ENCODE assay signal across 15 cellular contexts in the genomic region with DNA sequence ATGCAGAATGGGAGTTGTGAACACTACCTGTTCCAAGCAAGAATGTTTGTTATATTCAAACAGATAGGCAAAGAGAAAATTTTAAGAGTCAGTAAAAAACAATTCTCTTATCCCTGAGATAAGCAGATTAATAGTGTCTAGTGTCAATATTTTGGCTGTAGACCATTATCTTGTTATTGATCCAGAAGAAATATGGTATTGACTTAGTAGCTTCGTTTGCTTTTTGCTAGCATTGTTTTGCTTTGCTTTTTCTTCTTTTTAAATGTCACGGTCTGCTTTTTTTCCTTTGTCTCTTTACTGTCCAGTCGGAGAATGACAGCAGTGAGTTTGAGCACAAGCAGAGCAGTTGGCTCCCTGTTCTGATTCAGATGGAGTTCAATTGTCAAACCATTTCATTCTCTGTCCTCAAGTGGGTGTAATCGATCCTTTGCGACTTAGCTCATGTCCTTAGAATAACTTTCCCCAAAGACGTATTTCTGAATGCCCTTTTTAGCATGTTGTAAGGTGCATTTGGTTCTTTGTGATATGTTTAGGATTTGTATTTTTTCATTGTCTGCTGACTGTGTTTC. TPM values are rescaled to one million over a fixed set of nuclear protein-coding genes. Genes with fewer than 3 reads are reported as not detected.
DNase-seq lines count a peak whose midpoint lies in the region; ATAC-seq and TF ChIP-seq lines count a peak whose summit lies in the region.
"Had no signal": no experiment of that assay in that cellular context is flagged by ENCODE, and none has a peak within 500 bp of the region (broad histone marks: within the 10 kb centered on the region; RNA-seq: fewer than 3 reads in every experiment).

No MANE protein-coding gene starts in this region.

- TF ChIP-seq CTCF in WTC11 (IDR thresholded peaks at IDR 0.05), result no peak

- H3K27me3 Mint-ChIP-seq in WTC11 (ENCODE audit: low read depth), result no peaks in the 10 kb centered on the region

- H3K4me1 Mint-ChIP-seq in WTC11, result peaks cover 6% of the 10 kb centered on the region

- DNase-seq in left ventricle myocardium superior (no peak), left cardiac atrium (no peak), WTC11 (ENCODE audit: low spot score) (no peak), myocyte (ENCODE audit: low read depth) (peak; percentile 13)
- DNase-seq in activated CD4-positive, alpha-beta T cell treated with anti-CD3 and anti-CD28 coated beads for 1 hour, result no peak
- DNase-seq in activated CD8-positive, alpha-beta memory T cell treated with anti-CD3 and anti-CD28 coated beads for 24 hours, result no peak
- DNase-seq: GDM1, GM23248, KG1, NCI-H1436 treated with DMSO at 0.1 percent for 48 hours, NCI-H2107, NCI-H69, SHP77 treated with DMSO at 0.1 percent for 48 hours had no signal

- no peaks in the 10 kb centered on the region for H3K9me3 Mint-ChIP-seq in WTC11

- CTCF ChIA-PET in WTC11 (lab: Charles Lee), result interaction anchor here (0.6 to 1.5 kb wide), 3 partner anchors 73 to 696 kb away, joined by 3 to 4 read pairs (median 3); no protein-coding TSS in a partner anchor

- H3K36me3 Mint-ChIP-seq in WTC11, result peaks cover 18% of the 10 kb centered on the region

- POLR2A ChIA-PET in WTC11 (lab: Charles Lee), result no interaction called here

- intact Hi-C loops in left ventricle myocardium superior (cut with micrococcal nuclease) (no loop called here), left cardiac atrium (cut with DNase I) (no loop called here)

- peak overlapping the region; percentile 59 for H3K27ac Mint-ChIP-seq in WTC11

- H3K4me3 Mint-ChIP-seq in WTC11, result no peak overlapping the region

- ATAC-seq in left ventricle myocardium superior, result peak; percentile 56
- no peak for ATAC-seq in left cardiac atrium
- ATAC-seq in WTC11, result no peak
- no peak for ATAC-seq in GM21723 (IDR thresholded peaks at IDR 0.05; ENCODE audit: unreplicated experiment)
- ATAC-seq: GM12878 had no signal

TF ChIP-seq in WTC11, 78 proteins besides CTCF, POLR2A, EP300 and RAD21:
- TF ChIP-seq, protein P1, sequence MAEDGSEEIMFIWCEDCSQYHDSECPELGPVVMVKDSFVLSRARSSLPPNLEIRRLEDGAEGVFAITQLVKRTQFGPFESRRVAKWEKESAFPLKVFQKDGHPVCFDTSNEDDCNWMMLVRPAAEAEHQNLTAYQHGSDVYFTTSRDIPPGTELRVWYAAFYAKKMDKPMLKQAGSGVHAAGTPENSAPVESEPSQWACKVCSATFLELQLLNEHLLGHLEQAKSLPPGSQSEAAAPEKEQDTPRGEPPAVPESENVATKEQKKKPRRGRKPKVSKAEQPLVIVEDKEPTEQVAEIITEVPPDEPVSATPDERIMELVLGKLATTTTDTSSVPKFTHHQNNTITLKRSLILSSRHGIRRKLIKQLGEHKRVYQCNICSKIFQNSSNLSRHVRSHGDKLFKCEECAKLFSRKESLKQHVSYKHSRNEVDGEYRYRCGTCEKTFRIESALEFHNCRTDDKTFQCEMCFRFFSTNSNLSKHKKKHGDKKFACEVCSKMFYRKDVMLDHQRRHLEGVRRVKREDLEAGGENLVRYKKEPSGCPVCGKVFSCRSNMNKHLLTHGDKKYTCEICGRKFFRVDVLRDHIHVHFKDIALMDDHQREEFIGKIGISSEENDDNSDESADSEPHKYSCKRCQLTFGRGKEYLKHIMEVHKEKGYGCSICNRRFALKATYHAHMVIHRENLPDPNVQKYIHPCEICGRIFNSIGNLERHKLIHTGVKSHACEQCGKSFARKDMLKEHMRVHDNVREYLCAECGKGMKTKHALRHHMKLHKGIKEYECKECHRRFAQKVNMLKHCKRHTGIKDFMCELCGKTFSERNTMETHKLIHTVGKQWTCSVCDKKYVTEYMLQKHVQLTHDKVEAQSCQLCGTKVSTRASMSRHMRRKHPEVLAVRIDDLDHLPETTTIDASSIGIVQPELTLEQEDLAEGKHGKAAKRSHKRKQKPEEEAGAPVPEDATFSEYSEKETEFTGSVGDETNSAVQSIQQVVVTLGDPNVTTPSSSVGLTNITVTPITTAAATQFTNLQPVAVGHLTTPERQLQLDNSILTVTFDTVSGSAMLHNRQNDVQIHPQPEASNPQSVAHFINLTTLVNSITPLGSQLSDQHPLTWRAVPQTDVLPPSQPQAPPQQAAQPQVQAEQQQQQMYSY (CRISPR knock-in tag; IDR thresholded peaks at IDR 0.05), result no peak
- TF ChIP-seq, protein P2, sequence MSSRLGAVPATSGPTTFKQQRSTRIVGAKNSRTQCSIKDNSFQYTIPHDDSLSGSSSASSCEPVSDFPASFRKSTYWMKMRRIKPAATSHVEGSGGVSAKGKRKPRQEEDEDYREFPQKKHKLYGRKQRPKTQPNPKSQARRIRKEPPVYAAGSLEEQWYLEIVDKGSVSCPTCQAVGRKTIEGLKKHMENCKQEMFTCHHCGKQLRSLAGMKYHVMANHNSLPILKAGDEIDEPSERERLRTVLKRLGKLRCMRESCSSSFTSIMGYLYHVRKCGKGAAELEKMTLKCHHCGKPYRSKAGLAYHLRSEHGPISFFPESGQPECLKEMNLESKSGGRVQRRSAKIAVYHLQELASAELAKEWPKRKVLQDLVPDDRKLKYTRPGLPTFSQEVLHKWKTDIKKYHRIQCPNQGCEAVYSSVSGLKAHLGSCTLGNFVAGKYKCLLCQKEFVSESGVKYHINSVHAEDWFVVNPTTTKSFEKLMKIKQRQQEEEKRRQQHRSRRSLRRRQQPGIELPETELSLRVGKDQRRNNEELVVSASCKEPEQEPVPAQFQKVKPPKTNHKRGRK (CRISPR knock-in tag; IDR thresholded peaks at IDR 0.05; ENCODE audit: borderline replicate concordance), result no peak
- no peak for TF ChIP-seq ESRRA (CRISPR knock-in tag; IDR thresholded peaks at IDR 0.05; ENCODE audit: borderline replicate concordance)
- TF ChIP-seq, protein P3, sequence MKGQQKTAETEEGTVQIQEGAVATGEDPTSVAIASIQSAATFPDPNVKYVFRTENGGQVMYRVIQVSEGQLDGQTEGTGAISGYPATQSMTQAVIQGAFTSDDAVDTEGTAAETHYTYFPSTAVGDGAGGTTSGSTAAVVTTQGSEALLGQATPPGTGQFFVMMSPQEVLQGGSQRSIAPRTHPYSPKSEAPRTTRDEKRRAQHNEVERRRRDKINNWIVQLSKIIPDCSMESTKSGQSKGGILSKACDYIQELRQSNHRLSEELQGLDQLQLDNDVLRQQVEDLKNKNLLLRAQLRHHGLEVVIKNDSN (CRISPR knock-in tag; IDR thresholded peaks at IDR 0.05), result no peak
- TF ChIP-seq, protein P4, sequence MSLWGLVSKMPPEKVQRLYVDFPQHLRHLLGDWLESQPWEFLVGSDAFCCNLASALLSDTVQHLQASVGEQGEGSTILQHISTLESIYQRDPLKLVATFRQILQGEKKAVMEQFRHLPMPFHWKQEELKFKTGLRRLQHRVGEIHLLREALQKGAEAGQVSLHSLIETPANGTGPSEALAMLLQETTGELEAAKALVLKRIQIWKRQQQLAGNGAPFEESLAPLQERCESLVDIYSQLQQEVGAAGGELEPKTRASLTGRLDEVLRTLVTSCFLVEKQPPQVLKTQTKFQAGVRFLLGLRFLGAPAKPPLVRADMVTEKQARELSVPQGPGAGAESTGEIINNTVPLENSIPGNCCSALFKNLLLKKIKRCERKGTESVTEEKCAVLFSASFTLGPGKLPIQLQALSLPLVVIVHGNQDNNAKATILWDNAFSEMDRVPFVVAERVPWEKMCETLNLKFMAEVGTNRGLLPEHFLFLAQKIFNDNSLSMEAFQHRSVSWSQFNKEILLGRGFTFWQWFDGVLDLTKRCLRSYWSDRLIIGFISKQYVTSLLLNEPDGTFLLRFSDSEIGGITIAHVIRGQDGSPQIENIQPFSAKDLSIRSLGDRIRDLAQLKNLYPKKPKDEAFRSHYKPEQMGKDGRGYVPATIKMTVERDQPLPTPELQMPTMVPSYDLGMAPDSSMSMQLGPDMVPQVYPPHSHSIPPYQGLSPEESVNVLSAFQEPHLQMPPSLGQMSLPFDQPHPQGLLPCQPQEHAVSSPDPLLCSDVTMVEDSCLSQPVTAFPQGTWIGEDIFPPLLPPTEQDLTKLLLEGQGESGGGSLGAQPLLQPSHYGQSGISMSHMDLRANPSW (CRISPR knock-in tag; conservative IDR thresholded peaks at IDR 0.05; ENCODE audit: low read depth), result no peak
- TF ChIP-seq, protein P5, sequence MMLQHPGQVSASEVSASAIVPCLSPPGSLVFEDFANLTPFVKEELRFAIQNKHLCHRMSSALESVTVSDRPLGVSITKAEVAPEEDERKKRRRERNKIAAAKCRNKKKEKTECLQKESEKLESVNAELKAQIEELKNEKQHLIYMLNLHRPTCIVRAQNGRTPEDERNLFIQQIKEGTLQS (CRISPR knock-in tag; conservative IDR thresholded peaks at IDR 0.05), result no peak
- no peak for TF ChIP-seq JAZF1 (CRISPR knock-in tag; IDR thresholded peaks at IDR 0.05)
- TF ChIP-seq ZNF396 (CRISPR knock-in tag; IDR thresholded peaks at IDR 0.05; ENCODE audit: borderline replicate concordance), result no peak
- TF ChIP-seq IRF2 (CRISPR knock-in tag; IDR thresholded peaks at IDR 0.05; ENCODE audit: borderline replicate concordance, low read depth), result no peak
- no peak for TF ChIP-seq JUN (CRISPR knock-in tag; IDR thresholded peaks at IDR 0.05)
- TF ChIP-seq CREB1 (CRISPR knock-in tag; IDR thresholded peaks at IDR 0.05), result no peak

RNA-seq across cellular contexts. Expression of a gene that starts 29.3 kb away (rescaled TPM):
- total RNA-seq in left ventricle myocardium superior, result 24.1 TPM
- total RNA-seq in left cardiac atrium, result 10 to 100 TPM; 22.4 to 34.8 TPM
- 68.4 to 83.0 TPM (median 69.6 TPM) in 3 replicates for total RNA-seq in WTC11 (2021)
- 37.1 and 45.7 TPM in 2 replicates for total RNA-seq in myocyte
- polyA plus RNA-seq in myocyte (2012), result 48.9 TPM

RNA-seq across cellular contexts. Expression of a gene that starts 55.8 kb away (rescaled TPM):
- total RNA-seq in left ventricle myocardium superior (not detected), left cardiac atrium (not detected), WTC11 (2021) (0.07 to 0.09 TPM in 2 of 3 replicates, not detected in the other), myocyte (not detected in 2 replicates)
- 0.04 TPM for polyA plus RNA-seq in myocyte (2012)
- total RNA-seq: GM12878, GM23248 had no signal
- polyA plus RNA-seq: GM12878, GM23248 had no signal
